ENCODE assay signal across 23 cellular contexts in the genomic region with DNA sequence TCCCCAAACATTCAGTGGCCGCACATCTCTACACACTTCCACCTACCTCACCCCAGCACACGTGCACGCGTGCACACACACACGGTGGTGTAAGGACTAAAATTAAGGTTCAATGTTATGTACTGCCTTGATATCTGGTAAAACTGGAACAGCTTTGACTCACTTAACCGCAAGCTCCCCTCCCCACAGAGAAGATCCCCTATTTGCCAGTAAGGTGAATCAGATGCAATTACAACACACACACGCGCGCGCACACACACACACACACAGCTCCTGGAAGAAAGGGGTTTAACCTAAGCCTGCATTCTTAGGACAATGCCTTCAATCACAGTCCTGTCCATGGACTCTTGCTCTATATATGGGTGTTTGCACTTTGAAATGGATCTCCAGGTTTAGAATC. TPM values are rescaled to one million over a fixed set of nuclear protein-coding genes. Genes with fewer than 3 reads are reported as not detected.
DNase-seq lines count a peak whose midpoint lies in the region; TF ChIP-seq lines count a peak whose summit lies in the region.
"Had no signal": no experiment of that assay in that cellular context is flagged by ENCODE, and none has a peak within 500 bp of the region (broad histone marks: within the 10 kb centered on the region; RNA-seq: fewer than 3 reads in every experiment).

No MANE protein-coding gene starts in this region.

- intact Hi-C loops in esophagus squamous epithelium (cut with DNase I), result loop anchor here (10.0 kb wide), 1 partner anchor 530 kb away; no protein-coding TSS in a partner anchor

- TF ChIP-seq CTCF in WERI-Rb-1 (IDR thresholded peaks at IDR 0.05; ENCODE audit: low read depth, low read length) (no peak), esophagus squamous epithelium (IDR thresholded peaks at IDR 0.05) (no peak)

- no peak overlapping the region for H3K9ac ChIP-seq in BLaER1

- H3K9me3 ChIP-seq in BLaER1 (no peaks in the 10 kb centered on the region), WERI-Rb-1 (ENCODE audit: severe bottlenecking) (no peaks in the 10 kb centered on the region), esophagus squamous epithelium (no peaks in the 10 kb centered on the region)
- H3K9me3 ChIP-seq in effector memory CD4-positive, alpha-beta T cell (ENCODE audit: control insufficient read depth, low read length), result no peaks in the 10 kb centered on the region
- H3K9me3 ChIP-seq: right atrium auricular region had no signal

- no peak for TF ChIP-seq POLR2A in esophagus squamous epithelium (IDR thresholded peaks at IDR 0.05)

- DNase-seq in HK-2 (ENCODE audit: unreplicated experiment) (peak; percentile 13), WERI-Rb-1 (peak; percentile 17), glomerular visceral epithelial cell (ENCODE audit: extremely low spot score) (peak; percentile 20), NCI-H774 (lab: John Stamatoyannopoulos, UW) (no peak), esophagus squamous epithelium (lab: John Stamatoyannopoulos, UW) (no peak)
- DNase-seq in effector memory CD4-positive, alpha-beta T cell, result no peak
- DNase-seq: activated CD4-positive, alpha-beta memory T cell treated with anti-CD3 and anti-CD28 coated beads for 36 hours; activated CD4-positive, alpha-beta T cell treated with anti-CD3 and anti-CD28 coated beads for 1 hour; activated naive CD4-positive, alpha-beta T cell treated with anti-CD3 and anti-CD28 coated beads for 36 hours; DMS 273 treated with DMSO at 0.1 percent for 48 hours; dorsolateral prefrontal cortex; glutamatergic neuron; islet precursor cell; KBM-7; left ventricle myocardium superior; NCI-H1417 treated with DMSO at 0.1 percent for 48 hours; NCI-H748 treated with DMSO at 0.1 percent for 48 hours; OCI-M1; Right ventricle myocardium superior; small intestine had no signal

- H3K27me3 ChIP-seq in BLaER1 (no peaks in the 10 kb centered on the region), WERI-Rb-1 (ENCODE audit: insufficient read depth, low read depth, severe bottlenecking) (no peaks in the 10 kb centered on the region), esophagus squamous epithelium (no peaks in the 10 kb centered on the region)
- no peaks in the 10 kb centered on the region for H3K27me3 ChIP-seq in effector memory CD4-positive, alpha-beta T cell (replicated peaks; ENCODE audit: control insufficient read depth, insufficient read depth, low read length, poor library complexity, severe bottlenecking)
- H3K27me3 ChIP-seq: dorsolateral prefrontal cortex, right atrium auricular region had no signal

- no peak overlapping the region for H3K27ac ChIP-seq in BLaER1
- no peak overlapping the region for H3K27ac ChIP-seq in WERI-Rb-1
- no peak overlapping the region for H3K27ac ChIP-seq in esophagus squamous epithelium
- no peak overlapping the region for H3K27ac ChIP-seq in effector memory CD4-positive, alpha-beta T cell (ENCODE audit: insufficient read depth, low read length, poor library complexity, severe bottlenecking)
- H3K27ac ChIP-seq: right atrium auricular region had no signal

- H3K4me3 ChIP-seq in BLaER1, result no peak overlapping the region
- H3K4me3 ChIP-seq in WERI-Rb-1 (ENCODE audit: low read depth, low read length), result no peak overlapping the region
- no peak overlapping the region for H3K4me3 ChIP-seq in esophagus squamous epithelium
- H3K4me3 ChIP-seq in effector memory CD4-positive, alpha-beta T cell (ENCODE audit: insufficient read depth, low read depth, low read length, poor library complexity, severe bottlenecking), result no peak overlapping the region
- H3K4me3 ChIP-seq: dorsolateral prefrontal cortex, right atrium auricular region had no signal

- 0 out of 2 replicates have a peak overlapping the region, but pooled peaks have one; percentile 0 for H3K4me2 ChIP-seq in BLaER1

- H3K4me1 ChIP-seq in BLaER1 (peaks cover 33% of the 10 kb centered on the region), esophagus squamous epithelium (no peaks in the 10 kb centered on the region)
- no peaks in the 10 kb centered on the region for H3K4me1 ChIP-seq in effector memory CD4-positive, alpha-beta T cell (ENCODE audit: control insufficient read depth, insufficient read depth, low read length, poor library complexity, severe bottlenecking)
- H3K4me1 ChIP-seq: right atrium auricular region had no signal

- H4K20me1 ChIP-seq in BLaER1, result no peaks in the 10 kb centered on the region

- H3K36me3 ChIP-seq in BLaER1, result no peaks in the 10 kb centered on the region
- no peaks in the 10 kb centered on the region for H3K36me3 ChIP-seq in WERI-Rb-1
- no peaks in the 10 kb centered on the region for H3K36me3 ChIP-seq in esophagus squamous epithelium
- no peaks in the 10 kb centered on the region for H3K36me3 ChIP-seq in effector memory CD4-positive, alpha-beta T cell (ENCODE audit: control insufficient read depth, insufficient read depth, low read length)
- H3K36me3 ChIP-seq: right atrium auricular region had no signal

- WGBS in esophagus squamous epithelium, 2 donors, result 83 to 96% methylated on average over 6 to 10 of the region's 10 CpGs

RNA-seq across cellular contexts. Expression of a gene that starts 25.5 kb away (rescaled TPM):
- total RNA-seq in esophagus squamous epithelium, result 10 to 100 TPM; 14.3 to 25.5 (median 23.2) TPM

RNA-seq across cellular contexts. Expression of a gene that starts 43.2 kb away (rescaled TPM):
- 1 to 10 TPM in 1 of 4 donors, under 1 TPM in 1, not detected in 2; 0.76 to 1.6 TPM for total RNA-seq in esophagus squamous epithelium
- total RNA-seq: activated CD4-positive, alpha-beta memory T cell treated with anti-CD3 and anti-CD28 coated beads for 36 hours; activated naive CD4-positive, alpha-beta T cell treated with anti-CD3 and anti-CD28 coated beads for 36 hours; activated T-helper 1 cell treated with anti-CD3 and anti-CD28 coated beads, Interleukin-12 subunit alpha, Interleukin-12 subunit beta, Interleukin-2, Interleukin-4 antibody, amounts not matched to agents 30 ng/mL and 10 ng/mL and 1 ng/mL, durations not matched to agents 14 hours and 24 hours and 36 hours; left ventricle myocardium superior; Right ventricle myocardium superior had no signal

Comparison
In these comparisons a context has a peak if more than half of its experiments do, and no peak if none do; other contexts are left out.
1. DNase-seq: peak in HK-2 (single experiment), WERI-Rb-1 (single experiment) and glomerular visceral epithelial cell (single experiment); none in NCI-H774 (single experiment), esophagus squamous epithelium (single experiment) and effector memory CD4-positive, alpha-beta T cell (0 of 3).